15 cellular contexts compared by ENCODE assay signal in the genomic region with DNA sequence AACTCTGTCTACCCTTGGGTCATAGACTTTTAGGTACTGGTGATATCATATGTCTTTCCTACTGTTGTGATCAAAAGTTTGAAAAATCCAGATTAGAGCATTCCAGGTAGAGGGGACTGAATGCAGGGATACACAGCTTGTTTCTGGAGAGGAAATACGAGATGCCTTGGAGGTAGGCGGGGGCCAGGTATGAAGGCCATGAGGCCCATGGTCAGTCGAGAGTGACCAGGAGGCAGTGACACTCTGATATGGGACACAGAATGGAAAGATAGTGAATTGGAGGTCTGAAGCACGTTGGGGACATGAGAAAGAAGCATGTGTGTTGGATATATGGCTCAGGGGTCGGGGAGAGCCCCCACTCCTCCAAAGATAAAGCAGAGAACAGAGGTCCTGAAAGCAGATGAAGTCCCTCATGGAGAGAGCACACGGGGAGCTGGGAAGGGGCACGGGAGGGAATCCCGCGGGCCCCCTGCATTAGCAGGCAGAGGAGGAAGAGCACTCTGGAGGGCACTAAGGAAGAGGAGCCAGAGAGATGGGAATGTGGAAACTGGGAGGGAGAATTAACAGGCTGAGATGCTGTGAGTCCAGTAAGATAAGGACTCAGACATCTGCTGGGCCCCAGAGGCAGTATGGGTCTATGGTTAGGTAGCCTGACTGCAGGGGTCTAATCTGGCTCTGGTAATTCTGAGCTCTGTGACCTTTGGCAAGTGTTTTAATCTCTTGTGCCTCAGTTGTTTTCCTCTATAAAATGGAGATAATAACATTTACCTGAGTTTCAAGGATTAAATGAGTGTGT. TPM values are rescaled to one million over a fixed set of nuclear protein-coding genes. Genes with fewer than 3 reads are reported as not detected.
DNase-seq lines count a peak whose midpoint lies in the region; ATAC-seq and TF ChIP-seq lines count a peak whose summit lies in the region.
"Had no signal": no experiment of that assay in that cellular context is flagged by ENCODE, and none has a peak within 500 bp of the region (broad histone marks: within the 10 kb centered on the region; RNA-seq: fewer than 3 reads in every experiment).

No MANE protein-coding gene starts in this region.

- H3K79me2 ChIP-seq in mammary epithelial cell (ENCODE audit: insufficient read depth, low read length), result no peaks in the 10 kb centered on the region

- H3K27ac ChIP-seq in mammary epithelial cell (ENCODE audit: insufficient read depth, low read depth, low read length) (peak overlapping the region; percentile 74), vagina (peak overlapping the region; percentile 72)

- H3K4me3 ChIP-seq in mammary epithelial cell (replicated peaks in 1 of 3; ENCODE audit: insufficient read depth in 1 of 3, low read depth in 2 of 3, low read length in 3 of 3), result no peak overlapping the region
- no peak overlapping the region for H3K4me3 ChIP-seq in vagina
- H3K4me3 ChIP-seq in MG63, result no peak overlapping the region
- H3K4me3 ChIP-seq: heart left ventricle had no signal

- H3K9me3 ChIP-seq in mammary epithelial cell (replicated peaks; ENCODE audit: insufficient read depth, low read length) (no peaks in the 10 kb centered on the region), vagina (no peaks in the 10 kb centered on the region), MG63 (no peaks in the 10 kb centered on the region)

- H3K36me3 Mint-ChIP-seq in activated naive CD4-positive, alpha-beta T cell treated with anti-CD3 and anti-CD28 coated beads, Interleukin-2, amount 50 U/mL, for 72 hours, result no peaks in the 10 kb centered on the region
- no peaks in the 10 kb centered on the region for H3K36me3 Mint-ChIP-seq in nephron progenitor cell (ENCODE audit: low read depth)
- H3K36me3 Mint-ChIP-seq: natural killer cell treated with Interleukin-12 subunit alpha and Interleukin-12 subunit beta and Interleukin-15 and Interleukin-18, amount 100 ng/mL, for 72 hours had no signal

- DNase-seq in activated naive CD4-positive, alpha-beta T cell treated with anti-CD3 and anti-CD28 coated beads, Interleukin-2, amount 50 U/mL, for 72 hours (ENCODE audit: low spot score in 2 of 2), result no peak
- no peak for DNase-seq in activated naive CD4-positive, alpha-beta T cell treated with anti-CD3 and anti-CD28 coated beads, Interleukin-2, amount 50 U/mL, for 16 hours
- DNase-seq in mammary epithelial cell (no peak), nephron progenitor cell (no peak), vagina (ENCODE audit: extremely low spot score in 2 of 2) (no peak), kidney glomerular epithelial cell (lab: John Stamatoyannopoulos, UW) (no peak), SIG-M5 treated with dmso at 0.1 percent for 504 hours (lab: John Stamatoyannopoulos, UW; ENCODE audit: unreplicated experiment) (no peak), MG63 (no peak)
- DNase-seq: activated CD4-positive, alpha-beta T cell treated with anti-CD3 and anti-CD28 coated beads for 4 hours; activated T-cell treated with anti-CD3 and anti-CD28 coated beads, Interleukin-2, amount 50 U/mL, for 48 hours; endodermal cell; heart left ventricle; MM.1S; NCI-H2107 had no signal

- H3K36me3 ChIP-seq in mammary epithelial cell (ENCODE audit: insufficient read depth, low read length), result no peaks in the 10 kb centered on the region
- no peaks in the 10 kb centered on the region for H3K36me3 ChIP-seq in vagina
- no peaks in the 10 kb centered on the region for H3K36me3 ChIP-seq in MG63
- H3K36me3 ChIP-seq: heart left ventricle had no signal

- intact Hi-C loops in mammary epithelial cell (cut with micrococcal nuclease) (loop anchor here (5.0 kb wide), 1 partner anchor 136 kb away; the partner anchor contains the start of genes KCTD20 and PXT1), vagina (cut with DNase I) (no loop called here)

- H3K27me3 Mint-ChIP-seq in nephron progenitor cell (ENCODE audit: low read depth, poor library complexity), result peaks cover 4% of the 10 kb centered on the region
- H3K27me3 Mint-ChIP-seq: natural killer cell treated with Interleukin-12 subunit alpha and Interleukin-12 subunit beta and Interleukin-15 and Interleukin-18, amount 100 ng/mL, for 72 hours had no signal

- H2AFZ ChIP-seq in mammary epithelial cell (ENCODE audit: low read depth, low read length), result peak overlapping the region; percentile 24

- 100% methylated on average over 9 of the region's 9 CpGs for WGBS in mammary epithelial cell (ENCODE audit: low coverage, missing lambda C conversion rate)

- no peaks in the 10 kb centered on the region for H3K27me3 ChIP-seq in mammary epithelial cell (ENCODE audit: insufficient read depth, low read length)
- no peaks in the 10 kb centered on the region for H3K27me3 ChIP-seq in vagina
- H3K27me3 ChIP-seq in MG63, result no peaks in the 10 kb centered on the region
- H3K27me3 ChIP-seq: heart left ventricle had no signal

- H3K4me3 Mint-ChIP-seq in nephron progenitor cell, result peak overlapping the region; percentile 24
- H3K4me3 Mint-ChIP-seq: endodermal cell; natural killer cell treated with Interleukin-12 subunit alpha and Interleukin-12 subunit beta and Interleukin-15 and Interleukin-18, amount 100 ng/mL, for 72 hours had no signal

- H3K4me1 ChIP-seq in mammary epithelial cell (ENCODE audit: insufficient read depth, low read length) (peaks cover 32% of the 10 kb centered on the region), vagina (peaks cover 5% of the 10 kb centered on the region)

- CTCF ChIA-PET in mammary epithelial cell (lab: Charles Lee; ENCODE audit: low non-redundant PET), result interaction anchor here (0.6 kb wide), 1 partner anchor 370 kb away, joined by 12 read pairs; no protein-coding TSS in a partner anchor

- dilution Hi-C loops in mammary epithelial cell (cut with HindIII; ENCODE audit: low sequenced_read_pairs), result no loop called here

- no peak overlapping the region for H3K4me2 ChIP-seq in mammary epithelial cell (ENCODE audit: insufficient read depth, low read depth, low read length)

- BruUV-seq in mammary epithelial cell (replicated peaks; lab: Mats Ljungman, UMichigan), result no TSS peak

- TF ChIP-seq CTCF in mammary epithelial cell (conservative IDR thresholded peaks at IDR 0.05 in 1 of 2, IDR thresholded peaks at IDR 0.05 in 1 of 2; ENCODE audit: extremely low read depth in 1 of 2, insufficient read depth in 1 of 2, low read depth in 1 of 2, low read length in 2 of 2) (no peak), nephron progenitor cell (IDR thresholded peaks at IDR 0.05) (no peak), vagina (IDR thresholded peaks at IDR 0.05) (no peak)

- H4K20me1 ChIP-seq in mammary epithelial cell (ENCODE audit: insufficient read depth, low read length), result no peaks in the 10 kb centered on the region

- in situ Hi-C loops in mammary epithelial cell (cut with MboI; ENCODE audit: low sequenced_read_pairs in 2 of 2), result no loop called here

- no peak overlapping the region for H3K9ac ChIP-seq in mammary epithelial cell (ENCODE audit: insufficient read depth, low read length)

- H3K27ac Mint-ChIP-seq in activated naive CD4-positive, alpha-beta T cell treated with anti-CD3 and anti-CD28 coated beads, Interleukin-2, amount 50 U/mL, for 72 hours, result peak overlapping the region; percentile 2 to 5
- H3K27ac Mint-ChIP-seq in nephron progenitor cell, result peak overlapping the region; percentile 73
- H3K27ac Mint-ChIP-seq: endodermal cell; natural killer cell treated with Interleukin-12 subunit alpha and Interleukin-12 subunit beta and Interleukin-15 and Interleukin-18, amount 100 ng/mL, for 72 hours had no signal

- H3K9me3 Mint-ChIP-seq in activated naive CD4-positive, alpha-beta T cell treated with anti-CD3 and anti-CD28 coated beads, Interleukin-2, amount 50 U/mL, for 72 hours, result no peaks in the 10 kb centered on the region
- no peaks in the 10 kb centered on the region for H3K9me3 Mint-ChIP-seq in nephron progenitor cell
- H3K9me3 Mint-ChIP-seq: endodermal cell; natural killer cell treated with Interleukin-12 subunit alpha and Interleukin-12 subunit beta and Interleukin-15 and Interleukin-18, amount 100 ng/mL, for 72 hours had no signal

- ATAC-seq in activated naive CD4-positive, alpha-beta T cell treated with anti-CD3 and anti-CD28 coated beads, Interleukin-2, amount 50 U/mL, for 72 hours, result no peak
- ATAC-seq: heart left ventricle; natural killer cell treated with Interleukin-12 subunit alpha and Interleukin-12 subunit beta and Interleukin-15 and Interleukin-18, amount 100 ng/mL, for 72 hours had no signal

- peaks cover 20% of the 10 kb centered on the region for H3K4me1 Mint-ChIP-seq in nephron progenitor cell

- TF ChIP-seq POLR2A in vagina (IDR thresholded peaks at IDR 0.05), result no peak

RNA-seq across cellular contexts. Expression of gene SRSF3, which starts 15.9 kb away (rescaled TPM):
- total RNA-seq in activated naive CD4-positive, alpha-beta T cell treated with anti-CD3 and anti-CD28 coated beads, Interleukin-2, amount 50 U/mL, for 72 hours, result 100 to 1,000 TPM; 197 to 431 TPM
- total RNA-seq in mammary epithelial cell, result 100 to 1,000 TPM; 167 to 323 TPM
- polyA plus RNA-seq in mammary epithelial cell, result 394 TPM
- polyA minus RNA-seq in mammary epithelial cell, result 185 TPM
- 144 TPM for total RNA-seq in vagina
- total RNA-seq in MG63 (2014; rRNA removed; shearing (Covaris generic); ENCODE audit: low replicate concordance), result 168 and 271 TPM in 2 replicates

RNA-seq across cellular contexts. Expression of gene STK38, which starts 30.9 kb away (rescaled TPM):
- 10 to 100 TPM; 25.7 to 27.3 TPM for total RNA-seq in activated naive CD4-positive, alpha-beta T cell treated with anti-CD3 and anti-CD28 coated beads, Interleukin-2, amount 50 U/mL, for 72 hours
- total RNA-seq in mammary epithelial cell (10 to 100 TPM; 23.2 to 29.0 TPM), vagina (31.9 TPM)
- polyA plus RNA-seq in mammary epithelial cell, result 13.1 TPM
- 13.4 TPM for polyA minus RNA-seq in mammary epithelial cell
- 13.8 and 17.3 TPM in 2 replicates for total RNA-seq in MG63 (2014; rRNA removed; shearing (Covaris generic); ENCODE audit: low replicate concordance)
